Comparison of ENCODE assay signal across 17 cellular contexts in the genomic region with DNA sequence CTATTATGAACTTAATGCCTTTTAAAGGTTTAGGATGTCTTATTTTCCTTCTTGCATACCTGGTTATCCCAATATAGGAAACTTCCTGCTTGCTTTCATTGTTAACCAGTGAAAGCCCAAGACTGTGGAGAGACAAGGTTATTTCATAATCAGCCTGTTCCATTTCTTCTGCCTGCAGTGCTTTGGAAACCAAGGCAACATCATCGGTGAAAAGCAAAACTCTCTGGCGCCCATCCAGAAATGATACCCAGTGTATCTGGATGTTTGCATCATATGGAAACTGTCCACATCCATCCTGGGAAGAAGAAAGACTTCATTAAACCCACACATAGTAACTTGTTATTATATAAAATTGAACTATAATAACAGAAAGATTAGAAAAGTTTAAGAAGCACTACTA.
"Had no signal": no experiment of that assay in that cellular context is flagged by ENCODE, and none has a peak within 500 bp of the region (broad histone marks: within the 10 kb centered on the region; RNA-seq: fewer than 3 reads in every experiment).

No MANE protein-coding gene starts in this region.

- H3K36me3 ChIP-seq: ovary had no signal

- H3K4me1 Mint-ChIP-seq: activated CD4-positive, alpha-beta T cell treated with anti-CD3 and anti-CD28 coated beads for 36 hours; mesothelial cell of epicardium; neural progenitor cell had no signal

- H3K27me3 ChIP-seq: hepatocyte, neural progenitor cell, ovary, sigmoid colon, testis had no signal

- H3K4me3 Mint-ChIP-seq: activated CD4-positive, alpha-beta T cell treated with anti-CD3 and anti-CD28 coated beads for 36 hours; activated naive CD8-positive, alpha-beta T cell treated with anti-CD3 and anti-CD28 coated beads, Interleukin-2, amount 50 U/mL, for 24 hours; activated T-cell treated with anti-CD3 and anti-CD28 coated beads, Interleukin-2, amount 50 U/mL, for 24 hours; mesothelial cell of epicardium; neural progenitor cell; stimulated activated naive CD8-positive, alpha-beta T cell treated with anti-CD3 and anti-CD28 coated beads, Interleukin-15, Interleukin-2, amounts not matched to agents 100 ng/mL and 50 ng/mL, for 24 hours had no signal

- H3K4me1 ChIP-seq: sigmoid colon, testis had no signal

- H3K4me3 ChIP-seq: hepatocyte, neural progenitor cell, ovary, sigmoid colon, testis had no signal

- H3K9me3 ChIP-seq: testis had no signal

- H3K27ac Mint-ChIP-seq: activated CD4-positive, alpha-beta T cell treated with anti-CD3 and anti-CD28 coated beads for 36 hours; activated naive CD8-positive, alpha-beta T cell treated with anti-CD3 and anti-CD28 coated beads, Interleukin-2, amount 50 U/mL, for 24 hours; mesothelial cell of epicardium; neural progenitor cell; stimulated activated naive CD8-positive, alpha-beta T cell treated with anti-CD3 and anti-CD28 coated beads, Interleukin-15, Interleukin-2, amounts not matched to agents 100 ng/mL and 50 ng/mL, for 24 hours had no signal

- H3K27me3 Mint-ChIP-seq: activated CD4-positive, alpha-beta T cell treated with anti-CD3 and anti-CD28 coated beads for 36 hours; activated naive CD8-positive, alpha-beta T cell treated with anti-CD3 and anti-CD28 coated beads, Interleukin-2, amount 50 U/mL, for 24 hours; activated T-cell treated with anti-CD3 and anti-CD28 coated beads, Interleukin-2, amount 50 U/mL, for 24 hours; stimulated activated naive CD8-positive, alpha-beta T cell treated with anti-CD3 and anti-CD28 coated beads, Interleukin-15, Interleukin-2, amounts not matched to agents 100 ng/mL and 50 ng/mL, for 24 hours had no signal

- H3K27ac ChIP-seq: epithelial cell of prostate, hepatocyte, neural progenitor cell, ovary, sigmoid colon, testis had no signal

- DNase-seq: activated CD4-positive, alpha-beta T cell treated with anti-CD3 and anti-CD28 coated beads for 36 hours; activated naive CD4-positive, alpha-beta T cell; activated naive CD8-positive, alpha-beta T cell treated with anti-CD3 and anti-CD28 coated beads, Interleukin-2, amount 50 U/mL, for 24 hours; activated T-cell treated with anti-CD3 and anti-CD28 coated beads, Interleukin-2, amount 50 U/mL, for 24 hours; caudate nucleus; cortex of kidney; effector CD8-positive, alpha-beta T cell; ovary; sigmoid colon; stimulated activated CD4-positive, alpha-beta T cell treated with anti-CD3 and anti-CD28 coated beads, Interleukin-2, amount 100 ng/mL, for 24 hours; T1000; testis had no signal
